In genomic region chr4:1246901-1247810, GRCh38 we compare ENCODE assay signal across 8 cellular contexts. TPM values are rescaled to one million over a fixed set of nuclear protein-coding genes. Genes with fewer than 3 reads are reported as not detected.
DNase-seq lines count a peak whose midpoint lies in the region; ATAC-seq, FAIRE-seq and TF ChIP-seq lines count a peak whose summit lies in the region.

No MANE protein-coding gene starts in this region.

- peaks cover 16 to 23% of the 10 kb centered on the region in 2 experiments for H3K4me1 ChIP-seq in HCT116 (ENCODE audit: control insufficient read depth in 1 of 2, insufficient read depth in 2 of 2, low read length in 2 of 2)
- H3K4me1 ChIP-seq in foreskin keratinocyte: peaks cover 17% of the 10 kb centered on the region
- H3K4me1 ChIP-seq in neutrophil (ENCODE audit: control insufficient read depth in 1 of 2, insufficient read depth in 1 of 2, low read depth in 1 of 2, low read length in 1 of 2): peaks cover 29 to 42% of the 10 kb centered on the region in 2 experiments

- peaks cover 69% of the 10 kb centered on the region for H3K79me2 ChIP-seq in HCT116 (ENCODE audit: insufficient read depth, low read length)

- intact Hi-C loops in HCT116 (cut with micrococcal nuclease): no loop called here
- intact Hi-C loops in activated CD8-positive, alpha-beta T cell treated with anti-CD3 and anti-CD28 coated beads for 36 hours (cut with micrococcal nuclease): loop anchor here (5.0 kb wide), 1 partner anchor 45 kb away; no protein-coding TSS in a partner anchor

- ATAC-seq in HCT116: no peak
- peak; percentile 8 for ATAC-seq in activated CD8-positive, alpha-beta T cell treated with anti-CD3 and anti-CD28 coated beads for 36 hours
- ATAC-seq in foreskin keratinocyte: no peak
- no peak for ATAC-seq in HG02973 (IDR thresholded peaks at IDR 0.05; ENCODE audit: unreplicated experiment)

- no peak for FAIRE-seq in HTR-8/SVneo (lab: Jason Lieb, UNC)

- RAD21 ChIA-PET in HCT116 (lab: Charles Lee; ENCODE audit: low non-redundant PET in 1 of 2, low total read pairs in 2 of 2, uncharacterized antibody in 2 of 2, unreplicated experiment in 2 of 2): no interaction called here

- peak overlapping the region; percentile 86 to 90 for H3K4me3 ChIP-seq in HCT116 (replicated peaks in 1 of 2; ENCODE audit: low read depth in 1 of 2, low read length in 2 of 2)
- H3K4me3 ChIP-seq in neutrophil (ENCODE audit: low read depth in 1 of 2, low read length in 1 of 2): peak overlapping the region; percentile 81 to 84

- BruUV-seq in HCT116 (replicated peaks; lab: Mats Ljungman, UMichigan): no TSS peak

- TF ChIP-seq CTCF in HCT116 (IDR thresholded peaks at IDR 0.05 in 2 of 3, conservative IDR thresholded peaks at IDR 0.05 in 1 of 3; ENCODE audit: borderline replicate concordance in 1 of 3, insufficient read depth in 1 of 3, low read depth in 2 of 3, low read length in 2 of 3) (no peak), foreskin keratinocyte (conservative IDR thresholded peaks at IDR 0.05) (no peak), neutrophil (IDR thresholded peaks at IDR 0.05) (no peak)
- TF ChIP-seq CTCF in activated CD8-positive, alpha-beta T cell treated with anti-CD3 and anti-CD28 coated beads for 36 hours (IDR thresholded peaks at IDR 0.05): no peak

- POLR2A ChIA-PET in HCT116 (lab: Charles Lee): interaction anchor here (2.0 kb wide), 1 partner anchor 99 kb away, joined by 8 read pairs; the partner anchor contains the start of gene UVSSA
- POLR2A ChIA-PET in activated CD8-positive, alpha-beta T cell treated with anti-CD3 and anti-CD28 coated beads for 36 hours (lab: Charles Lee): interaction anchor here (0.6 to 6.2 kb wide), 9 partner anchors 10 to 261 kb away, joined by 3 to 47 read pairs (median 4); partner anchors contain the start of gene MAEA

- peak overlapping the region; percentile 99 for H3K9ac ChIP-seq in HCT116 (ENCODE audit: low read length)

- H3K9me2 ChIP-seq in HCT116 (ENCODE audit: insufficient read depth): no peaks in the 10 kb centered on the region

- peak overlapping the region; percentile 100 for H3K27ac ChIP-seq in HCT116 (ENCODE audit: low read depth, low read length)
- peak overlapping the region; percentile 84 for H3K27ac ChIP-seq in foreskin keratinocyte
- H3K27ac ChIP-seq in neutrophil: peak overlapping the region; percentile 96

- no peak for TF ChIP-seq RAD21 in HCT116 (IDR thresholded peaks at IDR 0.05; ENCODE audit: low read depth)

- peak overlapping the region; percentile 90 for H3K4me3 Mint-ChIP-seq in activated CD8-positive, alpha-beta T cell treated with anti-CD3 and anti-CD28 coated beads for 36 hours

- peaks cover 0 to 5% of the 10 kb centered on the region in 2 experiments; a peak in 1 of 4 replicates for H3K36me3 ChIP-seq in HCT116 (ENCODE audit: control insufficient read depth in 1 of 2, insufficient read depth in 2 of 2, low read length in 2 of 2)
- H3K36me3 ChIP-seq in neutrophil: no peaks in the 10 kb centered on the region

- H3K9me3 ChIP-seq in HCT116 (ENCODE audit: control insufficient read depth in 1 of 2, insufficient read depth in 1 of 2, low read depth in 1 of 2, low read length in 2 of 2) (no peaks in the 10 kb centered on the region; a peak in 1 of 4 replicates), neutrophil (no peaks in the 10 kb centered on the region)

- no peaks in the 10 kb centered on the region for H4K20me1 ChIP-seq in HCT116 (ENCODE audit: insufficient read depth)

- H3K36me3 Mint-ChIP-seq in activated CD8-positive, alpha-beta T cell treated with anti-CD3 and anti-CD28 coated beads for 36 hours (ENCODE audit: low read depth): peaks cover 29% of the 10 kb centered on the region

- no peaks in the 10 kb centered on the region for H3K9me3 Mint-ChIP-seq in activated CD8-positive, alpha-beta T cell treated with anti-CD3 and anti-CD28 coated beads for 36 hours

- H3K27me3 Mint-ChIP-seq in activated CD8-positive, alpha-beta T cell treated with anti-CD3 and anti-CD28 coated beads for 36 hours: no peaks in the 10 kb centered on the region

- H3K27me3 ChIP-seq in HCT116 (ENCODE audit: insufficient read depth, low read length): no peaks in the 10 kb centered on the region
- no peaks in the 10 kb centered on the region for H3K27me3 ChIP-seq in foreskin keratinocyte
- no peaks in the 10 kb centered on the region for H3K27me3 ChIP-seq in neutrophil

- H3K4me1 Mint-ChIP-seq in activated CD8-positive, alpha-beta T cell treated with anti-CD3 and anti-CD28 coated beads for 36 hours (ENCODE audit: low read depth): peaks cover 64% of the 10 kb centered on the region

- H2AFZ ChIP-seq in HCT116 (ENCODE audit: low read depth, low read length, poor library complexity, severe bottlenecking): no peak overlapping the region

- peak overlapping the region; percentile 93 for H3K27ac Mint-ChIP-seq in activated CD8-positive, alpha-beta T cell treated with anti-CD3 and anti-CD28 coated beads for 36 hours

- no peak for TF ChIP-seq POLR2A in HCT116 (IDR thresholded peaks at IDR 0.05; ENCODE audit: borderline replicate concordance, extremely low read depth, insufficient read depth, insufficient read length)

- CTCF ChIA-PET in HCT116 (lab: Charles Lee): no interaction called here
- CTCF ChIA-PET in activated CD8-positive, alpha-beta T cell treated with anti-CD3 and anti-CD28 coated beads for 36 hours (lab: Charles Lee): interaction anchor here (0.8 to 2.6 kb wide), 7 partner anchors 13 to 116 kb away, joined by 3 to 12 read pairs (median 3); partner anchors contain the start of gene UVSSA

- H3K4me2 ChIP-seq in HCT116 (ENCODE audit: low read length): peak overlapping the region; percentile 96

- DNase-seq in CD1c-positive myeloid dendritic cell (ENCODE audit: extremely low spot score): peak; percentile 67
- DNase-seq in HCT116 (ENCODE audit: low read depth, low spot score): no peak
- peak; percentile 69 for DNase-seq in activated CD8-positive, alpha-beta T cell treated with anti-CD3 and anti-CD28 coated beads for 36 hours
- DNase-seq in foreskin keratinocyte: no peak
- no peak for DNase-seq in SW480 (ENCODE audit: low spot score)
- no peak for DNase-seq in HTR-8/SVneo (ENCODE audit: insufficient read length, low spot score)

TF ChIP-seq in HCT116, 20 proteins besides CTCF, POLR2A, EP300 and RAD21 (continues in another document):
- no peak for TF ChIP-seq REST (IDR thresholded peaks at IDR 0.05; ENCODE audit: low read depth)
- TF ChIP-seq ZFX (IDR thresholded peaks at IDR 0.05): no peak
- TF ChIP-seq EZH2 (IDR thresholded peaks at IDR 0.05): no peak
- TF ChIP-seq MAX (IDR thresholded peaks at IDR 0.05): no peak
- no peak for TF ChIP-seq SIN3A (IDR thresholded peaks at IDR 0.05; ENCODE audit: low read depth)
- TF ChIP-seq SRF (IDR thresholded peaks at IDR 0.05; ENCODE audit: low read depth): no peak
- no peak for TF ChIP-seq ZNF274 (IDR thresholded peaks at IDR 0.05; ENCODE audit: low read depth, low read length)
- TF ChIP-seq SP1 (IDR thresholded peaks at IDR 0.05; ENCODE audit: low read depth): no peak
- no peak for TF ChIP-seq JUND (IDR thresholded peaks at IDR 0.05)
- no peak for TF ChIP-seq CBX3 (IDR thresholded peaks at IDR 0.05; ENCODE audit: low read depth)
- TF ChIP-seq YY1 (IDR thresholded peaks at IDR 0.05; ENCODE audit: extremely low read depth, insufficient replicate concordance, low read depth, low read length): no peak
- no peak for TF ChIP-seq POLR2AphosphoS5 (IDR thresholded peaks at IDR 0.05; ENCODE audit: low read depth, low read length)
- TF ChIP-seq CEBPB (IDR thresholded peaks at IDR 0.05; ENCODE audit: low read depth): no peak
- TF ChIP-seq EZH2phosphoT487 (IDR thresholded peaks at IDR 0.05; ENCODE audit: borderline replicate concordance): no peak
- no peak for TF ChIP-seq ATF3 (IDR thresholded peaks at IDR 0.05)

RNA-seq across cellular contexts. Expression of gene CTBP1, which starts 1.8 kb away (rescaled TPM):
- total RNA-seq in HCT116 (2021; ENCODE audit: unreplicated experiment) (175 TPM), foreskin keratinocyte (106 and 114 TPM in 2 replicates)
- polyA plus RNA-seq in HCT116 (2012): 225 and 299 TPM in 2 replicates
- total RNA-seq in activated CD8-positive, alpha-beta T cell treated with anti-CD3 and anti-CD28 coated beads for 36 hours: 100 to 1,000 TPM; 136 TPM
- polyA plus RNA-seq in foreskin keratinocyte: 69.9 and 73.0 TPM in 2 replicates

RNA-seq across cellular contexts. Expression of gene MAEA, which starts 42.5 kb away (rescaled TPM):
- total RNA-seq in HCT116 (2021; ENCODE audit: unreplicated experiment) (88.3 TPM), foreskin keratinocyte (80.6 and 86.1 TPM in 2 replicates)
- 66.7 and 73.2 TPM in 2 replicates for polyA plus RNA-seq in HCT116 (2012)
- 10 to 100 TPM; 32.3 to 37.0 TPM for total RNA-seq in activated CD8-positive, alpha-beta T cell treated with anti-CD3 and anti-CD28 coated beads for 36 hours
- 61.4 and 70.2 TPM in 2 replicates for polyA plus RNA-seq in foreskin keratinocyte

Comparison
In these comparisons a context has a peak if more than half of its experiments do, and no peak if none do; other contexts are left out.
1. DNase-seq: peak in CD1c-positive myeloid dendritic cell (single experiment) and activated CD8-positive, alpha-beta T cell treated with anti-CD3 and anti-CD28 coated beads for 36 hours (single experiment); none in HCT116 (single experiment), foreskin keratinocyte (0 of 2), SW480 (single experiment) and HTR-8/SVneo (single experiment).
2. Peak in every context shown above with its lines, with median percentiles within 50 percentile points of each other: H3K27ac ChIP-seq.